In genomic region chrX:154517101-154517781, GRCh38 we compare ENCODE assay signal across 11 cellular contexts. TPM values are rescaled to one million over a fixed set of nuclear protein-coding genes. Genes with fewer than 3 reads are reported as not detected.
DNase-seq lines count a peak whose midpoint lies in the region; ATAC-seq, FAIRE-seq and TF ChIP-seq lines count a peak whose summit lies in the region.
"Had no signal": no experiment of that assay in that cellular context is flagged by ENCODE, and none has a peak within 500 bp of the region (broad histone marks: within the 10 kb centered on the region; RNA-seq: fewer than 3 reads in every experiment).

No MANE protein-coding gene starts in this region.

- H3K4me1 ChIP-seq in HUES6 (ENCODE audit: control insufficient read depth, insufficient read depth, low read length) (peaks cover 18% of the 10 kb centered on the region), breast epithelium (no peaks in the 10 kb centered on the region), HepG2 (ENCODE audit: insufficient read depth, low read length) (peaks cover 25% of the 10 kb centered on the region), stomach (peaks cover 7 to 27% (median 16%) of the 10 kb centered on the region in 4 donors), BE2C (no peaks in the 10 kb centered on the region)

- FAIRE-seq in HepG2 (lab: Jason Lieb, UNC): peak; percentile 79
- FAIRE-seq: endometrium had no signal

- intact Hi-C loops in breast epithelium (cut with DNase I; ENCODE audit: low total_unique reads): no loop called here
- intact Hi-C loops in HepG2 (cut with micrococcal nuclease; ENCODE audit: unreplicated experiment): no loop called here
- intact Hi-C loops in stomach (cut with DNase I; ENCODE audit: low total_unique reads): no loop called here

- H3K27me3 ChIP-seq in HUES6 (ENCODE audit: control insufficient read depth, insufficient read depth, low read length): no peaks in the 10 kb centered on the region
- H3K27me3 ChIP-seq in breast epithelium: peaks cover 0 to 14% of the 10 kb centered on the region in 2 donors
- no peaks in the 10 kb centered on the region for H3K27me3 ChIP-seq in HepG2 (ENCODE audit: control insufficient read depth in 1 of 2, insufficient read depth in 2 of 2, low read length in 2 of 2)
- H3K27me3 ChIP-seq in stomach: peaks cover 0 to 3% (median 0%) of the 10 kb centered on the region in 3 donors
- no peaks in the 10 kb centered on the region for H3K27me3 ChIP-seq in BE2C

- TF ChIP-seq POLR2A in breast epithelium (IDR thresholded peaks at IDR 0.05): no peak
- 0 out of 4 replicates have a peak, but pooled peaks of 1 of the 2 experiments have one; percentile 28 for TF ChIP-seq POLR2A in HepG2 (IDR thresholded peaks at IDR 0.05; ENCODE audit: insufficient read depth in 1 of 2, low read depth in 2 of 2, low read length in 2 of 2)
- TF ChIP-seq POLR2A in stomach (IDR thresholded peaks at IDR 0.05): no peak

- H3K4me3 ChIP-seq in HUES6 (ENCODE audit: low read depth, low read length) (peak overlapping the region; percentile 64), breast epithelium (peak overlapping the region; percentile 66 to 88 (median 66)), HepG2 (replicated peaks in 1 of 3; ENCODE audit: insufficient read depth in 1 of 3, low read depth in 2 of 3, low read length in 3 of 3) (peak overlapping the region; percentile 55 to 73 (median 60); a peak in 5 of 6 replicates), stomach (peak overlapping the region; percentile 57 to 63 (median 62)), BE2C (ENCODE audit: low read depth, low read length) (no peak overlapping the region)

- H3K79me2 ChIP-seq in HepG2 (ENCODE audit: insufficient read depth, low read length): no peaks in the 10 kb centered on the region

- TF ChIP-seq EP300 in HepG2 (IDR thresholded peaks at IDR 0.05; ENCODE audit: low read depth in 2 of 2, low read length in 2 of 2) (peak in 1 of 2 experiments; percentile 12; a peak in 1 of 4 replicates), HepG2 (CRISPR knock-in tag; IDR thresholded peaks at IDR 0.05; ENCODE audit: borderline replicate concordance) (no peak), stomach (IDR thresholded peaks at IDR 0.05) (no peak)

- TF ChIP-seq RAD21 in HepG2 (CRISPR knock-in tag; IDR thresholded peaks at IDR 0.05): no peak

- H2AFZ ChIP-seq in HepG2 (ENCODE audit: low read length): no peak overlapping the region

- H3K27ac ChIP-seq in HUES6 (ENCODE audit: low read depth, low read length) (peak overlapping the region; percentile 68; the same call in 1 of the 2 replicates), breast epithelium (peak overlapping the region; percentile 82 to 90), HepG2 (ENCODE audit: extremely low read length, insufficient read depth, low read length) (peak overlapping the region; percentile 86), stomach (peak overlapping the region; percentile 6 to 97 (median 92))

- in situ Hi-C loops in HepG2 (cut with HindIII; ENCODE audit: extremely low pct_ligation_motif_present, low pct_unique_long_range_greater_than_20kb): loop anchor here (5.0 kb wide), 1 partner anchor 35 kb away; no protein-coding TSS in a partner anchor

- TSS peak; percentile 58 for BruUV-seq in HepG2 (replicated peaks; lab: Mats Ljungman, UMichigan)

- WGBS in HepG2 (ENCODE audit: low lambda C conversion rate): 0% methylated on average over 2 of the region's 25 CpGs
- WGBS in stomach, 5 donors: 38 to 63% (median 39%) methylated on average over 16 to 25 of the region's 25 CpGs

- no peaks in the 10 kb centered on the region for H3K36me3 ChIP-seq in HUES6 (ENCODE audit: control insufficient read depth, insufficient read depth, low read length)
- no peaks in the 10 kb centered on the region for H3K36me3 ChIP-seq in breast epithelium
- H3K36me3 ChIP-seq in HepG2 (replicated peaks in 1 of 2; ENCODE audit: control insufficient read depth in 1 of 2, insufficient read depth in 2 of 2, low read length in 2 of 2): no peaks in the 10 kb centered on the region
- no peaks in the 10 kb centered on the region for H3K36me3 ChIP-seq in stomach
- H3K36me3 ChIP-seq in BE2C: no peaks in the 10 kb centered on the region

- H3K9me3 ChIP-seq in HUES6 (ENCODE audit: control insufficient read depth, insufficient read depth, low read depth, low read length): peaks cover 3% of the 10 kb centered on the region; the same call in 1 of the 2 replicates
- no peaks in the 10 kb centered on the region for H3K9me3 ChIP-seq in breast epithelium
- H3K9me3 ChIP-seq in HepG2 (ENCODE audit: low read length): no peaks in the 10 kb centered on the region
- H3K9me3 ChIP-seq in stomach: no peaks in the 10 kb centered on the region
- no peaks in the 10 kb centered on the region for H3K9me3 ChIP-seq in BE2C

- H3K9ac ChIP-seq in HUES6 (ENCODE audit: low read length): peak overlapping the region; percentile 76
- H3K9ac ChIP-seq in HepG2 (ENCODE audit: insufficient read depth, low read depth, low read length): peak overlapping the region; percentile 80

- CTCF ChIA-PET in HepG2 (lab: Yijun Ruan, JAX; ENCODE audit: low intra/inter-chr PET ratio, low total read pairs): no interaction called here

- POLR2A ChIA-PET in HepG2 (lab: Yijun Ruan, JAX): interaction anchor here (0.7 to 3.9 kb wide), 12 partner anchors 10 to 148 kb away, joined by 3 to 34 read pairs (median 8); partner anchors contain the start of genes LAGE3, RPL10, SLC10A3 and TAFAZZIN

- peak; percentile 71 for ATAC-seq in HepG2
- no peak for ATAC-seq in GM21360 (IDR thresholded peaks at IDR 0.05; ENCODE audit: unreplicated experiment)

- peak overlapping the region; percentile 91 for H3K4me2 ChIP-seq in HepG2 (ENCODE audit: low read depth, low read length)

- no peak for DNase-seq in breast epithelium (ENCODE audit: low spot score in 2 of 2)
- peak; percentile 67 for DNase-seq in HepG2 (ENCODE audit: low spot score)
- DNase-seq in stomach: no peak
- DNase-seq in BE2C: no peak
- DNase-seq in ureter (ENCODE audit: low spot score): no peak
- DNase-seq in CD1c-positive myeloid dendritic cell (ENCODE audit: extremely low spot score): no peak
- DNase-seq: activated CD4-positive, CD25-positive, alpha-beta regulatory T cell; NCI-H187 treated with DMSO at 0.1 percent for 48 hours had no signal

- H4K20me1 ChIP-seq in HepG2 (ENCODE audit: insufficient read depth, low read length): no peaks in the 10 kb centered on the region

- no peak for TF ChIP-seq CTCF in breast epithelium (IDR thresholded peaks at IDR 0.05)
- TF ChIP-seq CTCF in HepG2 (CRISPR knock-in tag; IDR thresholded peaks at IDR 0.05): no peak
- TF ChIP-seq CTCF in stomach (IDR thresholded peaks at IDR 0.05): no peak
- no peak for TF ChIP-seq CTCF in BE2C (IDR thresholded peaks at IDR 0.05; ENCODE audit: low read depth, low read length)

RNA-seq across cellular contexts. Expression of gene FAM3A, which starts 1.2 kb away (rescaled TPM):
- total RNA-seq in breast epithelium: 10 to 100 TPM; 38.8 to 42.6 (median 41.3) TPM
- 6.7 and 11.2 TPM in 2 replicates for total RNA-seq in HepG2 (2016; rRNA removed; fragmentation: Illumina TruSeq; extraction: Trizol)
- total RNA-seq in HepG2 (2016; cell fraction: cytosol; rRNA removed; fragmentation: Illumina TruSeq; extraction: Trizol; ENCODE audit: low read depth): 6.0 and 6.7 TPM in 2 replicates
- total RNA-seq in HepG2 (2016; cell fraction: insoluble cytoplasmic fraction; rRNA removed; fragmentation: Illumina TruSeq; extraction: Trizol): 6.9 and 11.7 TPM in 2 replicates
- total RNA-seq in HepG2 (2016; cell fraction: membrane; rRNA removed; fragmentation: Illumina TruSeq; extraction: Trizol): 11.4 and 13.2 TPM in 2 replicates
- 8.6 and 11.3 TPM in 2 replicates for total RNA-seq in HepG2 (2016; cell fraction: nucleus; rRNA removed; fragmentation: Illumina TruSeq; extraction: Trizol)
- 22.7 and 26.0 TPM in 2 replicates for polyA plus RNA-seq in HepG2 (2011; rRNA removed)
- polyA plus RNA-seq in HepG2 (2011; cell fraction: cytosol; rRNA removed): 20.0 and 31.3 TPM in 2 replicates
- 76.1 and 87.3 TPM in 2 replicates for polyA plus RNA-seq in HepG2 (2011; cell fraction: nucleus; rRNA removed)
- polyA plus RNA-seq in HepG2 (2012): 11.8 and 16.0 TPM in 2 replicates
- polyA plus RNA-seq in HepG2 (2016; cell fraction: cytosol; fragmentation: Illumina TruSeq; extraction: Trizol; ENCODE audit: low read depth): 9.5 and 10.6 TPM in 2 replicates
- 6.1 and 11.2 TPM in 2 replicates for polyA plus RNA-seq in HepG2 (2016; cell fraction: insoluble cytoplasmic fraction; fragmentation: Illumina TruSeq; extraction: Trizol; ENCODE audit: low read depth)
- polyA plus RNA-seq in HepG2 (2016; cell fraction: membrane; fragmentation: Illumina TruSeq; extraction: Trizol; ENCODE audit: low read depth): 11.5 and 11.8 TPM in 2 replicates
- polyA plus RNA-seq in HepG2 (2016; cell fraction: nucleus; fragmentation: Illumina TruSeq; extraction: Trizol; ENCODE audit: insufficient read depth, low read depth): 22.0 and 23.9 TPM in 2 replicates
- polyA minus RNA-seq in HepG2 (2011; rRNA and poly(A)+ RNA removed; ENCODE audit: low replicate concordance): 22.5 and 32.8 TPM in 2 replicates
- 9.7 and 11.3 TPM in 2 replicates for polyA minus RNA-seq in HepG2 (2011; cell fraction: cytosol; rRNA and poly(A)+ RNA removed)
- polyA minus RNA-seq in HepG2 (2011; cell fraction: nucleus; rRNA and poly(A)+ RNA removed): 5.7 and 7.8 TPM in 2 replicates
- total RNA-seq in stomach: 10 to 100 TPM; 21.9 to 34.4 (median 24.1) TPM
- polyA plus RNA-seq in stomach: 10 to 100 TPM; 36.3 to 61.7 (median 49.0) TPM
- 29.7 TPM for polyA plus RNA-seq in BE2C (2012; ENCODE audit: insufficient read depth, insufficient read length, low read depth)
- 46.3 TPM for total RNA-seq in ureter

RNA-seq across cellular contexts. Expression of gene SLC10A3, which starts 26.8 kb away (rescaled TPM):
- total RNA-seq in breast epithelium: 10 to 100 TPM; 17.0 to 24.0 (median 19.5) TPM
- total RNA-seq in HepG2 (2016; rRNA removed; fragmentation: Illumina TruSeq; extraction: Trizol): 10.1 and 10.8 TPM in 2 replicates
- 9.0 and 10.7 TPM in 2 replicates for total RNA-seq in HepG2 (2016; cell fraction: cytosol; rRNA removed; fragmentation: Illumina TruSeq; extraction: Trizol; ENCODE audit: low read depth)
- total RNA-seq in HepG2 (2016; cell fraction: insoluble cytoplasmic fraction; rRNA removed; fragmentation: Illumina TruSeq; extraction: Trizol): 7.1 and 10.6 TPM in 2 replicates
- 19.7 and 23.5 TPM in 2 replicates for total RNA-seq in HepG2 (2016; cell fraction: membrane; rRNA removed; fragmentation: Illumina TruSeq; extraction: Trizol)
- 5.5 and 5.9 TPM in 2 replicates for total RNA-seq in HepG2 (2016; cell fraction: nucleus; rRNA removed; fragmentation: Illumina TruSeq; extraction: Trizol)
- polyA plus RNA-seq in HepG2 (2011; rRNA removed): 11.5 and 13.7 TPM in 2 replicates
- 12.8 and 15.4 TPM in 2 replicates for polyA plus RNA-seq in HepG2 (2011; cell fraction: cytosol; rRNA removed)
- 12.0 and 13.6 TPM in 2 replicates for polyA plus RNA-seq in HepG2 (2011; cell fraction: nucleus; rRNA removed)
- polyA plus RNA-seq in HepG2 (2012): 7.8 and 12.5 TPM in 2 replicates
- 16.2 and 21.3 TPM in 2 replicates for polyA plus RNA-seq in HepG2 (2016; cell fraction: cytosol; fragmentation: Illumina TruSeq; extraction: Trizol; ENCODE audit: low read depth)
- 14.1 and 15.3 TPM in 2 replicates for polyA plus RNA-seq in HepG2 (2016; cell fraction: insoluble cytoplasmic fraction; fragmentation: Illumina TruSeq; extraction: Trizol; ENCODE audit: low read depth)
- polyA plus RNA-seq in HepG2 (2016; cell fraction: membrane; fragmentation: Illumina TruSeq; extraction: Trizol; ENCODE audit: low read depth): 27.8 and 30.6 TPM in 2 replicates
- polyA plus RNA-seq in HepG2 (2016; cell fraction: nucleus; fragmentation: Illumina TruSeq; extraction: Trizol; ENCODE audit: insufficient read depth, low read depth): 13.1 TPM in 2 replicates
- 21.1 and 41.7 TPM in 2 replicates for polyA minus RNA-seq in HepG2 (2011; rRNA and poly(A)+ RNA removed; ENCODE audit: low replicate concordance)
- polyA minus RNA-seq in HepG2 (2011; cell fraction: cytosol; rRNA and poly(A)+ RNA removed): 6.5 and 11.1 TPM in 2 replicates
- polyA minus RNA-seq in HepG2 (2011; cell fraction: nucleus; rRNA and poly(A)+ RNA removed): 2.3 and 2.5 TPM in 2 replicates
- 100 to 1,000 TPM in 1 of 5 donors, 10 to 100 TPM in 2, 1 to 10 TPM in 2; 4.9 to 175 (median 13.2) TPM for total RNA-seq in stomach
- polyA plus RNA-seq in stomach: 10 to 100 TPM in 2 of 3 donors, 1 to 10 TPM in 1; 9.5 to 16.7 (median 12.5) TPM
- 20.6 TPM for polyA plus RNA-seq in BE2C (2012; ENCODE audit: insufficient read depth, insufficient read length, low read depth)
- 23.4 TPM for total RNA-seq in ureter

RNA-seq across cellular contexts. Expression of gene G6PD, which starts 29.4 kb away (rescaled TPM):
- total RNA-seq in breast epithelium (10 to 100 TPM; 25.6 to 45.2 (median 38.2) TPM), HepG2 (2016; rRNA removed; fragmentation: Illumina TruSeq; extraction: Trizol) (28.8 and 44.6 TPM in 2 replicates), stomach (10 to 100 TPM; 10.3 to 41.7 (median 30.3) TPM), ureter (52.3 TPM)
- total RNA-seq in HepG2 (2016; cell fraction: cytosol; rRNA removed; fragmentation: Illumina TruSeq; extraction: Trizol; ENCODE audit: low read depth): 31.2 and 32.2 TPM in 2 replicates
- total RNA-seq in HepG2 (2016; cell fraction: insoluble cytoplasmic fraction; rRNA removed; fragmentation: Illumina TruSeq; extraction: Trizol): 31.8 and 35.7 TPM in 2 replicates
- total RNA-seq in HepG2 (2016; cell fraction: membrane; rRNA removed; fragmentation: Illumina TruSeq; extraction: Trizol): 17.4 and 19.0 TPM in 2 replicates
- total RNA-seq in HepG2 (2016; cell fraction: nucleus; rRNA removed; fragmentation: Illumina TruSeq; extraction: Trizol): 29.9 and 30.0 TPM in 2 replicates
- polyA plus RNA-seq in HepG2 (2011; rRNA removed) (18.8 and 19.5 TPM in 2 replicates), stomach (10 to 100 TPM; 15.6 to 22.7 (median 19.1) TPM)
- polyA plus RNA-seq in HepG2 (2011; cell fraction: cytosol; rRNA removed): 10.6 and 13.2 TPM in 2 replicates
- polyA plus RNA-seq in HepG2 (2011; cell fraction: nucleus; rRNA removed): 56.3 and 68.9 TPM in 2 replicates
- polyA plus RNA-seq in HepG2 (2012): 42.2 and 78.7 TPM in 2 replicates
- polyA plus RNA-seq in HepG2 (2016; cell fraction: cytosol; fragmentation: Illumina TruSeq; extraction: Trizol; ENCODE audit: low read depth): 20.7 and 21.1 TPM in 2 replicates
- 81.5 and 118 TPM in 2 replicates for polyA plus RNA-seq in HepG2 (2016; cell fraction: insoluble cytoplasmic fraction; fragmentation: Illumina TruSeq; extraction: Trizol; ENCODE audit: low read depth)
- 27.9 and 29.6 TPM in 2 replicates for polyA plus RNA-seq in HepG2 (2016; cell fraction: membrane; fragmentation: Illumina TruSeq; extraction: Trizol; ENCODE audit: low read depth)
- 75.8 and 80.5 TPM in 2 replicates for polyA plus RNA-seq in HepG2 (2016; cell fraction: nucleus; fragmentation: Illumina TruSeq; extraction: Trizol; ENCODE audit: insufficient read depth, low read depth)
- 44.6 and 150 TPM in 2 replicates for polyA minus RNA-seq in HepG2 (2011; rRNA and poly(A)+ RNA removed; ENCODE audit: low replicate concordance)
- polyA minus RNA-seq in HepG2 (2011; cell fraction: cytosol; rRNA and poly(A)+ RNA removed): 19.2 and 20.1 TPM in 2 replicates
- polyA minus RNA-seq in HepG2 (2011; cell fraction: nucleus; rRNA and poly(A)+ RNA removed): 21.4 and 32.2 TPM in 2 replicates
- polyA plus RNA-seq in BE2C (2012; ENCODE audit: insufficient read depth, insufficient read length, low read depth): 207 TPM

RNA-seq across cellular contexts. Expression of gene IKBKG, which starts 30.2 kb away (rescaled TPM):
- total RNA-seq in breast epithelium (10 to 100 TPM; 10.5 to 15.2 (median 12.6) TPM), HepG2 (2016; rRNA removed; fragmentation: Illumina TruSeq; extraction: Trizol) (26.5 and 30.6 TPM in 2 replicates), stomach (10 to 100 TPM in 3 of 5 donors, 1 to 10 TPM in 2; 7.6 to 22.6 (median 14.8) TPM), ureter (28.5 TPM)
- total RNA-seq in HepG2 (2016; cell fraction: cytosol; rRNA removed; fragmentation: Illumina TruSeq; extraction: Trizol; ENCODE audit: low read depth): 5.0 and 5.2 TPM in 2 replicates
- 23.9 and 32.1 TPM in 2 replicates for total RNA-seq in HepG2 (2016; cell fraction: insoluble cytoplasmic fraction; rRNA removed; fragmentation: Illumina TruSeq; extraction: Trizol)
- 8.3 and 8.6 TPM in 2 replicates for total RNA-seq in HepG2 (2016; cell fraction: membrane; rRNA removed; fragmentation: Illumina TruSeq; extraction: Trizol)
- 26.2 and 29.8 TPM in 2 replicates for total RNA-seq in HepG2 (2016; cell fraction: nucleus; rRNA removed; fragmentation: Illumina TruSeq; extraction: Trizol)
- polyA plus RNA-seq in HepG2 (2011; rRNA removed) (44.3 and 57.9 TPM in 2 replicates), stomach (10 to 100 TPM; 16.8 to 24.3 (median 18.5) TPM)
- polyA plus RNA-seq in HepG2 (2011; cell fraction: cytosol; rRNA removed): 37.0 and 45.4 TPM in 2 replicates
- 220 and 234 TPM in 2 replicates for polyA plus RNA-seq in HepG2 (2011; cell fraction: nucleus; rRNA removed)
- polyA plus RNA-seq in HepG2 (2012): 20.6 and 37.0 TPM in 2 replicates
- polyA plus RNA-seq in HepG2 (2016; cell fraction: cytosol; fragmentation: Illumina TruSeq; extraction: Trizol; ENCODE audit: low read depth): 3.9 TPM in 2 replicates
- 24.9 and 29.4 TPM in 2 replicates for polyA plus RNA-seq in HepG2 (2016; cell fraction: insoluble cytoplasmic fraction; fragmentation: Illumina TruSeq; extraction: Trizol; ENCODE audit: low read depth)
- 6.6 and 6.7 TPM in 2 replicates for polyA plus RNA-seq in HepG2 (2016; cell fraction: membrane; fragmentation: Illumina TruSeq; extraction: Trizol; ENCODE audit: low read depth)
- 63.5 and 67.1 TPM in 2 replicates for polyA plus RNA-seq in HepG2 (2016; cell fraction: nucleus; fragmentation: Illumina TruSeq; extraction: Trizol; ENCODE audit: insufficient read depth, low read depth)
- polyA minus RNA-seq in HepG2 (2011; rRNA and poly(A)+ RNA removed; ENCODE audit: low replicate concordance): 19.1 and 42.7 TPM in 2 replicates
- 17.9 and 20.8 TPM in 2 replicates for polyA minus RNA-seq in HepG2 (2011; cell fraction: cytosol; rRNA and poly(A)+ RNA removed)
- polyA minus RNA-seq in HepG2 (2011; cell fraction: nucleus; rRNA and poly(A)+ RNA removed): 36.8 and 37.0 TPM in 2 replicates
- polyA plus RNA-seq in BE2C (2012; ENCODE audit: insufficient read depth, insufficient read length, low read depth): 74.8 TPM

RNA-seq across cellular contexts. Expression of gene UBL4A, which starts 30.8 kb away (rescaled TPM):
- total RNA-seq in breast epithelium (10 to 100 TPM; 36.2 to 40.1 (median 38.3) TPM), HepG2 (2016; rRNA removed; fragmentation: Illumina TruSeq; extraction: Trizol) (25.5 and 29.1 TPM in 2 replicates), stomach (10 to 100 TPM in 4 of 5 donors, 1 to 10 TPM in 1; 8.0 to 50.1 (median 19.8) TPM), ureter (20.4 TPM)
- total RNA-seq in HepG2 (2016; cell fraction: cytosol; rRNA removed; fragmentation: Illumina TruSeq; extraction: Trizol; ENCODE audit: low read depth): 11.4 and 12.2 TPM in 2 replicates
- 26.5 and 28.9 TPM in 2 replicates for total RNA-seq in HepG2 (2016; cell fraction: insoluble cytoplasmic fraction; rRNA removed; fragmentation: Illumina TruSeq; extraction: Trizol)
- 32.1 and 33.9 TPM in 2 replicates for total RNA-seq in HepG2 (2016; cell fraction: membrane; rRNA removed; fragmentation: Illumina TruSeq; extraction: Trizol)
- total RNA-seq in HepG2 (2016; cell fraction: nucleus; rRNA removed; fragmentation: Illumina TruSeq; extraction: Trizol): 10.4 and 12.9 TPM in 2 replicates
- polyA plus RNA-seq in HepG2 (2011; rRNA removed) (16.8 and 21.7 TPM in 2 replicates), stomach (10 to 100 TPM; 22.5 to 34.4 (median 32.1) TPM)
- polyA plus RNA-seq in HepG2 (2011; cell fraction: cytosol; rRNA removed): 20.9 and 32.4 TPM in 2 replicates
- 11.5 and 13.8 TPM in 2 replicates for polyA plus RNA-seq in HepG2 (2011; cell fraction: nucleus; rRNA removed)
- polyA plus RNA-seq in HepG2 (2012): 14.3 and 16.6 TPM in 2 replicates
- polyA plus RNA-seq in HepG2 (2016; cell fraction: cytosol; fragmentation: Illumina TruSeq; extraction: Trizol; ENCODE audit: low read depth): 12.8 and 14.0 TPM in 2 replicates
- 21.9 and 28.0 TPM in 2 replicates for polyA plus RNA-seq in HepG2 (2016; cell fraction: insoluble cytoplasmic fraction; fragmentation: Illumina TruSeq; extraction: Trizol; ENCODE audit: low read depth)
- 24.6 and 26.6 TPM in 2 replicates for polyA plus RNA-seq in HepG2 (2016; cell fraction: membrane; fragmentation: Illumina TruSeq; extraction: Trizol; ENCODE audit: low read depth)
- 17.4 and 20.6 TPM in 2 replicates for polyA plus RNA-seq in HepG2 (2016; cell fraction: nucleus; fragmentation: Illumina TruSeq; extraction: Trizol; ENCODE audit: insufficient read depth, low read depth)
- 32.9 and 96.4 TPM in 2 replicates for polyA minus RNA-seq in HepG2 (2011; rRNA and poly(A)+ RNA removed; ENCODE audit: low replicate concordance)
- polyA minus RNA-seq in HepG2 (2011; cell fraction: cytosol; rRNA and poly(A)+ RNA removed): 13.2 and 18.6 TPM in 2 replicates
- polyA minus RNA-seq in HepG2 (2011; cell fraction: nucleus; rRNA and poly(A)+ RNA removed): 3.0 and 4.6 TPM in 2 replicates
- 119 TPM for polyA plus RNA-seq in BE2C (2012; ENCODE audit: insufficient read depth, insufficient read length, low read depth)
